8 cellular contexts compared by ENCODE assay signal in the genomic region with DNA sequence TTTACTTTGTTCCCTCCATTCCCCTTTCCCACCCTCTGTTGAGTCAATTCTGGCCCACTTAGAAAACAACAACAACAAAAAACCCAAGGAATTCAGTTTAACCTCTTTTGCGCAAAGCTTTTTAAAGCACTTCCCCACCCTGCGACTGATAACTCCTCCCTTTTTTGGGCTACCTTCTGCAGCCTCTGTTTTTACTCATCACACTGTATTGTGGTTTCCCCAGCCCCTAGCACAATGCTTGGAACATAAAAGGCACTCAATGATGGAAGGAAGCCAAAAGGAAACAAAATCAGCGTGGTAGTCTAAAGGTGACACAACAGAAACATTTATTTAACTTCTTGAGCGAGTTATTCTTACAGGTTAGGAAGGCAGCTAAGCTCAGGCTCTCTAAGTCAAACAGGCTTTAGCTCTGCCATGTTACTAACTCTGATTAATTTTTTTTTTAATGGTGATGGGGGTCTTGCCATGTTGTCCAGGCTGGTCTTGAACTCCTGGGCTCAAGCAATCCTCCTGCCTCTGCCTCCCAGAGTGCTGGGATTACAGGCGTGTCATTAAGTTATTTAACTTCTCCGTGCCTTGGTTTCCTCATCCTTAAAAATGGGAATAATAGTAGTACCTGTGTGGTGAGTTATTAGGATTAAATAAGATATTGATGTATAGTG. TPM values are rescaled to one million over a fixed set of nuclear protein-coding genes. Genes with fewer than 3 reads are reported as not detected.
DNase-seq lines count a peak whose midpoint lies in the region; ATAC-seq, FAIRE-seq and TF ChIP-seq lines count a peak whose summit lies in the region.

No MANE protein-coding gene starts in this region.

- peak overlapping the region; percentile 65 for H3K9ac ChIP-seq in OCI-LY1 (ENCODE audit: low read length)
- H3K9ac ChIP-seq in kidney (ENCODE audit: low read length in 2 of 2): peak overlapping the region; percentile 15 to 70

- no peaks in the 10 kb centered on the region for H3K9me3 Mint-ChIP-seq in activated naive CD8-positive, alpha-beta T cell treated with anti-CD3 and anti-CD28 coated beads, Interleukin-2, amount 50 U/mL, for 24 hours

- peak overlapping the region; percentile 83 for H3K27ac Mint-ChIP-seq in activated naive CD8-positive, alpha-beta T cell treated with anti-CD3 and anti-CD28 coated beads, Interleukin-2, amount 50 U/mL, for 24 hours

- no peaks in the 10 kb centered on the region for H4K20me1 ChIP-seq in OCI-LY1 (ENCODE audit: insufficient read depth, low read length)

- peak overlapping the region; percentile 47 for H3K27ac ChIP-seq in OCI-LY1 (ENCODE audit: low read depth, low read length, poor library complexity, severe bottlenecking)
- peak overlapping the region; percentile 49 to 64 for H3K27ac ChIP-seq in kidney (ENCODE audit: low read depth in 2 of 2, low read length in 2 of 2)

- no peak overlapping the region for H2AFZ ChIP-seq in OCI-LY1 (ENCODE audit: low read length)

- ATAC-seq in HG02938 (IDR thresholded peaks at IDR 0.05; ENCODE audit: unreplicated experiment) (peak; percentile 32), GM21528 (IDR thresholded peaks at IDR 0.05; ENCODE audit: low FRiP score, unreplicated experiment) (no peak)
- ATAC-seq in activated naive CD8-positive, alpha-beta T cell treated with anti-CD3 and anti-CD28 coated beads, Interleukin-2, amount 50 U/mL, for 24 hours: peak; percentile 58

- H3K4me2 ChIP-seq in OCI-LY1 (ENCODE audit: low read length): peak overlapping the region; percentile 97

- peak; percentile 25 for DNase-seq in GDM1 (lab: John Stamatoyannopoulos, UW)
- peak; percentile 39 for DNase-seq in activated naive CD8-positive, alpha-beta T cell treated with anti-CD3 and anti-CD28 coated beads, Interleukin-2, amount 50 U/mL, for 24 hours
- no peak for DNase-seq in kidney
- peak; percentile 23 to 55 for DNase-seq in stimulated activated CD8-positive, alpha-beta memory T cell treated with anti-CD3 and anti-CD28 coated beads, Interleukin-7, amount 100 ng/mL, for 4 hours (ENCODE audit: low read depth in 2 of 2)
- DNase-seq in iPS-NIHi7 (ENCODE audit: extremely low spot score): no peak

- no peaks in the 10 kb centered on the region for H3K9me2 ChIP-seq in OCI-LY1 (ENCODE audit: low read depth, low read length)

- H3K36me3 ChIP-seq in OCI-LY1 (ENCODE audit: insufficient read depth, low read length) (no peaks in the 10 kb centered on the region), kidney (ENCODE audit: control insufficient read depth in 1 of 2, insufficient read depth in 2 of 2, low read length in 2 of 2) (no peaks in the 10 kb centered on the region)

- H3K79me2 ChIP-seq in OCI-LY1 (ENCODE audit: insufficient read depth, low read length): no peaks in the 10 kb centered on the region

- no peaks in the 10 kb centered on the region for H3K27me3 ChIP-seq in OCI-LY1 (ENCODE audit: insufficient read depth, low read length)

- H3K4me1 Mint-ChIP-seq in activated naive CD8-positive, alpha-beta T cell treated with anti-CD3 and anti-CD28 coated beads, Interleukin-2, amount 50 U/mL, for 24 hours: peaks cover 56% of the 10 kb centered on the region

- H3K4me3 Mint-ChIP-seq in activated naive CD8-positive, alpha-beta T cell treated with anti-CD3 and anti-CD28 coated beads, Interleukin-2, amount 50 U/mL, for 24 hours: peak overlapping the region; percentile 92

- H3K27me3 Mint-ChIP-seq in activated naive CD8-positive, alpha-beta T cell treated with anti-CD3 and anti-CD28 coated beads, Interleukin-2, amount 50 U/mL, for 24 hours: no peaks in the 10 kb centered on the region

- H3K9me3 ChIP-seq in OCI-LY1 (ENCODE audit: low read length) (no peaks in the 10 kb centered on the region), kidney (ENCODE audit: control insufficient read depth in 1 of 2, low read length in 2 of 2) (no peaks in the 10 kb centered on the region)

- FAIRE-seq in kidney (lab: Jason Lieb, UNC): no peak

- H3K4me3 ChIP-seq in OCI-LY1 (ENCODE audit: low read depth, low read length, poor library complexity, severe bottlenecking): peak overlapping the region; percentile 66
- peak overlapping the region; percentile 62 to 80 for H3K4me3 ChIP-seq in kidney (ENCODE audit: low read length in 2 of 2)

- no peaks in the 10 kb centered on the region for H3K36me3 Mint-ChIP-seq in activated naive CD8-positive, alpha-beta T cell treated with anti-CD3 and anti-CD28 coated beads, Interleukin-2, amount 50 U/mL, for 24 hours (ENCODE audit: low read depth)

- H3K4me1 ChIP-seq in OCI-LY1 (ENCODE audit: insufficient read depth, low read length, severe bottlenecking): peaks cover 47% of the 10 kb centered on the region
- peaks cover 11 to 14% of the 10 kb centered on the region in 2 donors for H3K4me1 ChIP-seq in kidney (ENCODE audit: control insufficient read depth in 1 of 2, insufficient read depth in 1 of 2, low read depth in 1 of 2, low read length in 2 of 2)

- TF ChIP-seq CTCF in OCI-LY1 (IDR thresholded peaks at IDR 0.05; ENCODE audit: low read length) (no peak), kidney (IDR thresholded peaks at IDR 0.05; ENCODE audit: borderline replicate concordance, extremely low read depth, insufficient read depth) (no peak)

- no peaks in the 10 kb centered on the region for H3F3A ChIP-seq in OCI-LY1 (ENCODE audit: insufficient read depth, low read length)

- intact Hi-C loops in kidney (cut with DNase I): no loop called here

RNA-seq across cellular contexts. Expression of gene CEP68, which starts 1.3 kb away (rescaled TPM):
- total RNA-seq in kidney: 20.3 TPM
- 5.6 TPM for polyA plus RNA-seq in kidney (ENCODE audit: insufficient read depth, low read depth, low replicate concordance)

Comparison
In these comparisons a context has a peak if more than half of its experiments do, and no peak if none do; other contexts are left out.
1. DNase-seq: peak in GDM1 (single experiment), activated naive CD8-positive, alpha-beta T cell treated with anti-CD3 and anti-CD28 coated beads, Interleukin-2, amount 50 U/mL, for 24 hours (single experiment) and stimulated activated CD8-positive, alpha-beta memory T cell treated with anti-CD3 and anti-CD28 coated beads, Interleukin-7, amount 100 ng/mL, for 4 hours (2 of 2); none in kidney (single experiment) and iPS-NIHi7 (single experiment).